Comparison of ENCODE assay signal across 2 cellular contexts in genomic region chr11:118373871-118374270, GRCh38.
TF ChIP-seq lines count a peak whose summit lies in the region.

No MANE protein-coding gene starts in this region.

TF ChIP-seq in IMR-90, 13 proteins besides CTCF, POLR2A, EP300 and RAD21:
- TF ChIP-seq MAZ (IDR thresholded peaks at IDR 0.05; ENCODE audit: borderline replicate concordance, low read depth, low read length) = no peak
- TF ChIP-seq CEBPB (IDR thresholded peaks at IDR 0.05; ENCODE audit: low read depth, low read length) = peak; percentile 62
TF ChIP-seq in IMR-90: peak in this region for 1.

TF ChIP-seq in K562, 482 proteins besides CTCF, POLR2A, EP300 and RAD21:
- peak; percentile 78 for TF ChIP-seq CEBPB (tag; IDR thresholded peaks at IDR 0.05)
- no peak for TF ChIP-seq NFRKB (IDR thresholded peaks at IDR 0.05; ENCODE audit: low read depth)
- TF ChIP-seq, protein P1, sequence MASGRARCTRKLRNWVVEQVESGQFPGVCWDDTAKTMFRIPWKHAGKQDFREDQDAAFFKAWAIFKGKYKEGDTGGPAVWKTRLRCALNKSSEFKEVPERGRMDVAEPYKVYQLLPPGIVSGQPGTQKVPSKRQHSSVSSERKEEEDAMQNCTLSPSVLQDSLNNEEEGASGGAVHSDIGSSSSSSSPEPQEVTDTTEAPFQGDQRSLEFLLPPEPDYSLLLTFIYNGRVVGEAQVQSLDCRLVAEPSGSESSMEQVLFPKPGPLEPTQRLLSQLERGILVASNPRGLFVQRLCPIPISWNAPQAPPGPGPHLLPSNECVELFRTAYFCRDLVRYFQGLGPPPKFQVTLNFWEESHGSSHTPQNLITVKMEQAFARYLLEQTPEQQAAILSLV (tag; IDR thresholded peaks at IDR 0.05) = 0 out of 2 replicates have a peak, but pooled peaks have one; percentile 54
- TF ChIP-seq, protein P2, sequence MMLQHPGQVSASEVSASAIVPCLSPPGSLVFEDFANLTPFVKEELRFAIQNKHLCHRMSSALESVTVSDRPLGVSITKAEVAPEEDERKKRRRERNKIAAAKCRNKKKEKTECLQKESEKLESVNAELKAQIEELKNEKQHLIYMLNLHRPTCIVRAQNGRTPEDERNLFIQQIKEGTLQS (IDR thresholded peaks at IDR 0.05) = peak; percentile 87
- TF ChIP-seq, protein P2 (CRISPR knock-in tag; conservative IDR thresholded peaks at IDR 0.05) = no peak
- TF ChIP-seq CEBPG (CRISPR knock-in tag; IDR thresholded peaks at IDR 0.05) = peak; percentile 34; the same call in 1 of the 2 replicates
- TF ChIP-seq CEBPG (tag; conservative IDR thresholded peaks at IDR 0.05 in 1 of 2, IDR thresholded peaks at IDR 0.05 in 1 of 2) = peak; percentile 74 to 75
